In genomic region chr6:156840136-156840535, GRCh38 we compare ENCODE assay signal across 10 cellular contexts.
DNase-seq lines count a peak whose midpoint lies in the region; ATAC-seq and TF ChIP-seq lines count a peak whose summit lies in the region.
"Had no signal": no experiment of that assay in that cellular context is flagged by ENCODE, and none has a peak within 500 bp of the region (broad histone marks: within the 10 kb centered on the region; RNA-seq: fewer than 3 reads in every experiment).

No MANE protein-coding gene starts in this region.

- in situ Hi-C loops in G401 (cut with HindIII; ENCODE audit: low sequenced_read_pairs) = no loop called here

- H3K4me3 Mint-ChIP-seq in activated B cell treated with CpG ODN at 0.5 μM for 24 hours (peak overlapping the region; percentile 1), progenitor cell of endocrine pancreas (ENCODE audit: low read depth) (no peak overlapping the region), immature natural killer cell (no peak overlapping the region)

- H3K9me3 Mint-ChIP-seq in activated B cell treated with CpG ODN at 0.5 μM for 24 hours = no peaks in the 10 kb centered on the region
- H3K9me3 Mint-ChIP-seq in progenitor cell of endocrine pancreas (ENCODE audit: low read depth) = no peaks in the 10 kb centered on the region
- no peaks in the 10 kb centered on the region for H3K9me3 Mint-ChIP-seq in immature natural killer cell

- H3K36me3 Mint-ChIP-seq in activated B cell treated with CpG ODN at 0.5 μM for 24 hours (ENCODE audit: low read depth) (peaks cover 26% of the 10 kb centered on the region), progenitor cell of endocrine pancreas (ENCODE audit: insufficient read depth) (peaks cover 5% of the 10 kb centered on the region), immature natural killer cell (peaks cover 0 to 4% (median 0%) of the 10 kb centered on the region in 3 donors)

- intact Hi-C loops in activated B cell treated with CpG ODN at 0.5 μM for 24 hours (cut with micrococcal nuclease) = loop anchor here (1.0 to 2.0 kb wide), 2 partner anchors 8 to 15 kb away; no protein-coding TSS in a partner anchor
- intact Hi-C loops in left cardiac atrium (cut with DNase I) = no loop called here

- H3K27me3 Mint-ChIP-seq in activated B cell treated with CpG ODN at 0.5 μM for 24 hours (no peaks in the 10 kb centered on the region), progenitor cell of endocrine pancreas (no peaks in the 10 kb centered on the region), immature natural killer cell (ENCODE audit: low read depth in 3 of 3) (peaks cover 2 to 6% (median 4%) of the 10 kb centered on the region in 3 donors)

- H3K27ac Mint-ChIP-seq in activated B cell treated with CpG ODN at 0.5 μM for 24 hours = peak overlapping the region; percentile 43
- peak overlapping the region; percentile 21 for H3K27ac Mint-ChIP-seq in progenitor cell of endocrine pancreas
- H3K27ac Mint-ChIP-seq in immature natural killer cell = no peak overlapping the region

- ATAC-seq in activated B cell treated with CpG ODN at 0.5 μM for 24 hours (ENCODE audit: low read depth) = no peak
- peak; percentile 23 to 29 for ATAC-seq in left cardiac atrium
- ATAC-seq in GM18505 (IDR thresholded peaks at IDR 0.05; ENCODE audit: unreplicated experiment) = no peak
- ATAC-seq in HG03521 (IDR thresholded peaks at IDR 0.05; ENCODE audit: unreplicated experiment) = no peak

- DNase-seq in G401 (ENCODE audit: low spot score) = peak; percentile 36
- DNase-seq in activated B cell treated with CpG ODN at 0.5 μM for 24 hours = no peak
- DNase-seq in left cardiac atrium = no peak
- no peak for DNase-seq in progenitor cell of endocrine pancreas (ENCODE audit: low spot score, unreplicated experiment)
- no peak for DNase-seq in AG08396 (ENCODE audit: low spot score)
- no peak for DNase-seq in immature natural killer cell
- DNase-seq: MV-4-11, PC-9 had no signal

- POLR2A ChIA-PET in activated B cell treated with CpG ODN at 0.5 μM for 24 hours (lab: Charles Lee) = no interaction called here

- CTCF ChIA-PET in activated B cell treated with CpG ODN at 0.5 μM for 24 hours (lab: Charles Lee) = no interaction called here

- no peak for TF ChIP-seq POLR2A in GM18505 (IDR thresholded peaks at IDR 0.05; ENCODE audit: borderline replicate concordance, extremely low read depth, insufficient read depth, insufficient read length)

- H3K4me1 Mint-ChIP-seq in activated B cell treated with CpG ODN at 0.5 μM for 24 hours (peaks cover 63% of the 10 kb centered on the region), progenitor cell of endocrine pancreas (ENCODE audit: low read depth) (peaks cover 29% of the 10 kb centered on the region), immature natural killer cell (peaks cover 60 to 72% of the 10 kb centered on the region in 2 donors)

- no peak for TF ChIP-seq CTCF in activated B cell treated with CpG ODN at 0.5 μM for 24 hours (IDR thresholded peaks at IDR 0.05)
- no peak for TF ChIP-seq CTCF in progenitor cell of endocrine pancreas (IDR thresholded peaks at IDR 0.05; ENCODE audit: unreplicated experiment)

Comparison
In these comparisons a context has a peak if more than half of its experiments do, and no peak if none do; other contexts are left out.
1. ATAC-seq: peak in left cardiac atrium (2 of 2); none in activated B cell treated with CpG ODN at 0.5 μM for 24 hours (single experiment), GM18505 (single experiment) and HG03521 (single experiment).
2. H3K27ac Mint-ChIP-seq: peak in activated B cell treated with CpG ODN at 0.5 μM for 24 hours (single experiment) and progenitor cell of endocrine pancreas (single experiment); none in immature natural killer cell (0 of 6).